Comparison of ENCODE assay signal across 13 cellular contexts in the genomic region with DNA sequence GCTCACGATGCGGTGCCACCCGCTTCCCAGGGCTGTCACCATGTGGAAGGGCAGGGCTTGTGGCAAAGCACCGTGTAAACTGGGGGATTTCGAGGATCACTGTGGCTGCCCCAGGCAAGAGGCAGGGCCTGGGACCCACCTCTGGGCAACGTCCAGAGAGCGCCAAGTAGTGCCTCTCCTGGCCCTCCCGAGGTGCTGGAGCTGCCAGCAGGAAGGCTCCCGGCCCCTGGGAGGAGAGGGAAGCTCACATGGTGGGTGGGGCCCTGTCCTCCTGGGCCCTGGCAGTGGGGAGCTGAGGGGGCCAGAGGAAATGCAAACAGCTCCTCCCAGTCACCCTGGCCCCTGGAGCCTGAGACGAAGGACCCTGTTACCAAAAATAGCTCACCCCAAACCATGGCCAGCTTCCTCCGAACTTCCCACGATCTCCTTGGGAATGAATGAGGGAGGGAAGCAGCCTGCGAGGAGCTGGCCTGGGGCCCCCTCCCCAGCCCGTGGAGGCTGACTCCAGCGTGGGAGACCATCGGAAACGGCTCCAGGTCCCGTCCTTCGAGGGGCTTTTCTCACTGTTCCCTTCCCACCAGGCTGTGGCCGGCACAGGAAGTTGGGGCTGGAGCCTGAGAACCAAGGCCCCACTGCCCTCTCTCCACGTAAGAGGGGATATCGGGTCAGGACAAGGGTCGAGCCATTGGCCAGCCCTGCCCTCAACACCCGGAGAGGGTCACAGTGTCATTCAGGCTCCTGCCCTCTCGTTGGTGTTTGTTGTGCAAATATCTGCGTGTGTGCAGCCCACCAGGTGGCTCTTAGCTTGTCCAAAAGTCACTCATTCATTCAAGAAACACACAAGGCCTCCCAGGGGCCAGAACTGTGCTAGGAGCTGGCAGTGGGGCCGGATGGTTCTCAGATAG. TPM values are rescaled to one million over a fixed set of nuclear protein-coding genes. Genes with fewer than 3 reads are reported as not detected.
A peak's percentile ranks its signal among the peaks of the same experiment; 100 is the strongest.
DNase-seq lines count a peak whose midpoint lies in the region; ATAC-seq, FAIRE-seq and TF ChIP-seq lines count a peak whose summit lies in the region.
"Had no signal": no experiment of that assay in that cellular context is flagged by ENCODE, and none has a peak within 500 bp of the region (broad histone marks: within the 10 kb centered on the region; RNA-seq: fewer than 3 reads in every experiment).

No MANE protein-coding gene starts in this region.

- no peak for TF ChIP-seq EP300 in stomach (IDR thresholded peaks at IDR 0.05)

- no peak for TF ChIP-seq POLR2A in stomach (IDR thresholded peaks at IDR 0.05)

- H3K9me3 Mint-ChIP-seq in central memory CD8-positive, alpha-beta T cell: no peaks in the 10 kb centered on the region
- H3K9me3 Mint-ChIP-seq: activated T-cell treated with anti-CD3 and anti-CD28 coated beads, Interleukin-2, amount 50 U/mL, for 24 hours had no signal

- no peaks in the 10 kb centered on the region for H3K27me3 Mint-ChIP-seq in central memory CD8-positive, alpha-beta T cell
- H3K27me3 Mint-ChIP-seq: activated T-cell treated with anti-CD3 and anti-CD28 coated beads, Interleukin-2, amount 50 U/mL, for 24 hours had no signal

- ATAC-seq in central memory CD8-positive, alpha-beta T cell (replicated peaks; ENCODE audit: extremely low read depth, poor library complexity, severe bottlenecking): no peak

- DNase-seq in HTR-8/SVneo (ENCODE audit: insufficient read length, low spot score): no peak
- no peak for DNase-seq in central memory CD8-positive, alpha-beta T cell (ENCODE audit: low spot score in 2 of 2)
- DNase-seq in left kidney (ENCODE audit: low read depth, low spot score): peak; percentile 52
- DNase-seq in stomach: no peak
- DNase-seq in NOMO-1 treated with dmso at 0.1 percent for 144 hours (lab: John Stamatoyannopoulos, UW; ENCODE audit: unreplicated experiment): no peak
- no peak for DNase-seq in GF-D8 (lab: John Stamatoyannopoulos, UW)
- DNase-seq in NCI-H2081 (lab: John Stamatoyannopoulos, UW): no peak
- no peak for DNase-seq in GDM1 (lab: John Stamatoyannopoulos, UW)
- DNase-seq: activated T-cell treated with anti-CD3 and anti-CD28 coated beads, Interleukin-2, amount 50 U/mL, for 24 hours; CD8-positive, alpha-beta memory T cell; NCI-H1417; NCI-H69 had no signal

- peaks cover 20 to 51% (median 27%) of the 10 kb centered on the region in 4 donors for H3K4me1 ChIP-seq in stomach

- no peaks in the 10 kb centered on the region for H3K9me3 ChIP-seq in stomach

- FAIRE-seq in HTR-8/SVneo (lab: Jason Lieb, UNC): peak; percentile 36

- peaks cover 8% of the 10 kb centered on the region for H3K4me1 Mint-ChIP-seq in central memory CD8-positive, alpha-beta T cell

- peaks cover 80% of the 10 kb centered on the region for H3K36me3 Mint-ChIP-seq in central memory CD8-positive, alpha-beta T cell (ENCODE audit: insufficient read depth)

- peak overlapping the region; percentile 62 for H3K27ac Mint-ChIP-seq in central memory CD8-positive, alpha-beta T cell (ENCODE audit: low read depth)
- H3K27ac Mint-ChIP-seq: activated T-cell treated with anti-CD3 and anti-CD28 coated beads, Interleukin-2, amount 50 U/mL, for 24 hours had no signal

- intact Hi-C loops in stomach (cut with DNase I; ENCODE audit: low total_unique reads): no loop called here

- peaks cover 6 to 94% (median 67%) of the 10 kb centered on the region in 4 donors for H3K36me3 ChIP-seq in stomach

- H3K27ac ChIP-seq in stomach: peak overlapping the region in 4 of 5 donors; percentile 6 to 55 (median 44)
- H3K27ac ChIP-seq: HL-60 had no signal

- no peak for TF ChIP-seq CTCF in stomach (IDR thresholded peaks at IDR 0.05)

- H3K4me3 Mint-ChIP-seq in central memory CD8-positive, alpha-beta T cell: no peak overlapping the region
- H3K4me3 Mint-ChIP-seq: activated T-cell treated with anti-CD3 and anti-CD28 coated beads, Interleukin-2, amount 50 U/mL, for 24 hours had no signal

- no peak overlapping the region for H3K4me3 ChIP-seq in stomach

- 65 to 82% (median 70%) methylated on average over 16 to 27 of the region's 27 CpGs for WGBS in stomach, 5 donors

- no peaks in the 10 kb centered on the region for H3K27me3 ChIP-seq in stomach

RNA-seq across cellular contexts. Expression of gene VASN, which starts 17.7 kb away (rescaled TPM):
- total RNA-seq in stomach: 10 to 100 TPM; 10.5 to 25.6 (median 11.6) TPM
- 1 to 10 TPM; 3.7 to 7.2 (median 5.1) TPM for polyA plus RNA-seq in stomach
- polyA plus RNA-seq: CD8-positive, alpha-beta memory T cell had no signal

RNA-seq across cellular contexts. Expression of gene CORO7, which starts 27.1 kb away (rescaled TPM):
- total RNA-seq in stomach: 100 to 1,000 TPM in 2 of 5 donors, 10 to 100 TPM in 3; 12.5 to 173 (median 57.2) TPM
- 10 to 100 TPM; 12.6 to 14.2 (median 13.6) TPM for polyA plus RNA-seq in stomach

RNA-seq across cellular contexts. Expression of gene DNAJA3, which starts 36.4 kb away (rescaled TPM):
- total RNA-seq in stomach: 10 to 100 TPM; 26.8 to 53.0 (median 39.1) TPM
- polyA plus RNA-seq in stomach: 10 to 100 TPM; 18.8 to 28.0 (median 24.5) TPM

RNA-seq across cellular contexts. Expression of gene PAM16, which starts 38.2 kb away (rescaled TPM):
- total RNA-seq in stomach: 100 to 1,000 TPM in 1 of 5 donors, 10 to 100 TPM in 3, 1 to 10 TPM in 1; 4.7 to 218 (median 28.1) TPM
- polyA plus RNA-seq in stomach: 100 to 1,000 TPM in 2 of 3 donors, 10 to 100 TPM in 1; 54.4 to 117 (median 104) TPM
